28 cellular contexts compared by ENCODE assay signal in genomic region chr4:34183916-34184315, GRCh38.
DNase-seq lines count a peak whose midpoint lies in the region; ATAC-seq, FAIRE-seq and TF ChIP-seq lines count a peak whose summit lies in the region.
"Had no signal": no experiment of that assay in that cellular context is flagged by ENCODE, and none has a peak within 500 bp of the region (broad histone marks: within the 10 kb centered on the region; RNA-seq: fewer than 3 reads in every experiment).

No MANE protein-coding gene starts in this region.

- no peak for ATAC-seq in HG03196 (IDR thresholded peaks at IDR 0.05; ENCODE audit: unreplicated experiment)
- no peak for ATAC-seq in upper lobe of right lung
- ATAC-seq: activated CD8-positive, alpha-beta T cell treated with anti-CD3 and anti-CD28 coated beads, Interleukin-2, amount 10 ng/mL, durations not matched to agents 7 days and 5 days; heart right ventricle; left lobe of liver; right lobe of liver; Right ventricle myocardium inferior; SK-N-SH treated with all-trans-retinoic acid at 6 μM for 48 hours; T-helper 17 cell had no signal

- FAIRE-seq in HTR-8/SVneo (lab: Jason Lieb, UNC) = peak; percentile 16
- peak; percentile 26 for FAIRE-seq in keratinocyte (lab: Jason Lieb, UNC)
- FAIRE-seq: endometrium had no signal

- no peak overlapping the region for H3K9ac ChIP-seq in keratinocyte (ENCODE audit: control insufficient read depth, extremely low read depth, insufficient read depth, low read length)

- H3K4me2 ChIP-seq in keratinocyte (ENCODE audit: control insufficient read depth, extremely low read depth, insufficient read depth, low read depth, low read length) = no peak overlapping the region

- no peaks in the 10 kb centered on the region for H4K20me1 ChIP-seq in keratinocyte (ENCODE audit: control insufficient read depth, extremely low read depth, insufficient read depth, low read length)

- no peak overlapping the region for H3K27ac ChIP-seq in keratinocyte (ENCODE audit: control insufficient read depth, insufficient read depth, low read length)
- H3K27ac ChIP-seq in upper lobe of right lung = no peak overlapping the region
- H3K27ac ChIP-seq: heart right ventricle, right lobe of liver, suprapubic skin had no signal

- TF ChIP-seq CTCF in astrocyte of the cerebellum (IDR thresholded peaks at IDR 0.05; ENCODE audit: low read depth, low read length, missing control alignments) = no peak
- TF ChIP-seq CTCF in keratinocyte (optimal IDR thresholded peaks at IDR 0.05 in 1 of 3, IDR thresholded peaks at IDR 0.05 in 1 of 3, conservative IDR thresholded peaks at IDR 0.05 in 1 of 3; ENCODE audit: extremely low read depth in 1 of 3, insufficient read depth in 2 of 3, low read length in 3 of 3) = no peak
- no peak for TF ChIP-seq CTCF in upper lobe of right lung (IDR thresholded peaks at IDR 0.05)

- dilution Hi-C loops in keratinocyte (cut with MboI; ENCODE audit: extremely low pct_ligation_motif_present, low sequenced_read_pairs) = no loop called here

- H3K27me3 ChIP-seq in keratinocyte (ENCODE audit: control insufficient read depth, extremely low read depth, insufficient read depth, low read length) = no peaks in the 10 kb centered on the region
- H3K27me3 ChIP-seq in upper lobe of right lung = no peaks in the 10 kb centered on the region
- H3K27me3 ChIP-seq: heart right ventricle, right lobe of liver, suprapubic skin had no signal

- peak; percentile 71 for DNase-seq in A172 (ENCODE audit: low spot score)
- peak; percentile 27 for DNase-seq in HTR-8/SVneo (ENCODE audit: insufficient read length, low spot score)
- peak; percentile 8 for DNase-seq in astrocyte of the cerebellum (ENCODE audit: low read depth)
- DNase-seq in keratinocyte (ENCODE audit: low read depth, low spot score) = no peak
- DNase-seq in RPMI8226 = no peak
- DNase-seq in upper lobe of right lung = no peak
- DNase-seq in epidermal melanocyte (ENCODE audit: insufficient read length, low spot score) = no peak
- DNase-seq: 8988T; activated CD8-positive, alpha-beta T cell treated with anti-CD3 and anti-CD28 coated beads, Interleukin-2, amount 10 ng/mL, durations not matched to agents 7 days and 5 days; activated T-cell treated with anti-CD3 and anti-CD28 coated beads for 4 hours; AML-193; CD4-positive, alpha-beta T cell; dermis blood vessel endothelial cell; H7; heart right ventricle; KG1; MM.1S; NCI-H2081 treated with DMSO at 0.1 percent for 48 hours; NCI-H446; right lobe of liver; stimulated activated naive CD4-positive, alpha-beta T cell; T-helper 17 cell had no signal

- H3K4me1 ChIP-seq in keratinocyte (ENCODE audit: control insufficient read depth, extremely low read depth, insufficient read depth, low read length) (peaks cover 27% of the 10 kb centered on the region), upper lobe of right lung (no peaks in the 10 kb centered on the region)
- H3K4me1 ChIP-seq: heart right ventricle, right lobe of liver, suprapubic skin had no signal

- no peaks in the 10 kb centered on the region for H3K79me2 ChIP-seq in keratinocyte (ENCODE audit: control insufficient read depth, insufficient read depth, low read length)

- H2AFZ ChIP-seq in keratinocyte (ENCODE audit: control insufficient read depth, low read length) = peak overlapping the region; percentile 1

- H3K9me1 ChIP-seq in keratinocyte (ENCODE audit: control insufficient read depth, extremely low read depth, insufficient read depth, low read length) = no peaks in the 10 kb centered on the region

- intact Hi-C loops in upper lobe of right lung (cut with DNase I) = no loop called here

- no peaks in the 10 kb centered on the region for H3K9me3 ChIP-seq in keratinocyte (ENCODE audit: control insufficient read depth, low read depth, low read length)
- H3K9me3 ChIP-seq in upper lobe of right lung = no peaks in the 10 kb centered on the region
- H3K9me3 ChIP-seq: heart right ventricle, right lobe of liver, suprapubic skin had no signal

- H3K4me3 ChIP-seq in astrocyte of the cerebellum (ENCODE audit: low read depth, low read length) = no peak overlapping the region
- H3K4me3 ChIP-seq in keratinocyte (ENCODE audit: control insufficient read depth in 2 of 3, extremely low read depth in 1 of 3, insufficient read depth in 2 of 3, low read depth in 1 of 3, low read length in 3 of 3) = no peak overlapping the region
- no peak overlapping the region for H3K4me3 ChIP-seq in upper lobe of right lung
- H3K4me3 ChIP-seq: heart right ventricle, right lobe of liver, suprapubic skin had no signal

- H3K36me3 ChIP-seq in keratinocyte (ENCODE audit: control insufficient read depth in 2 of 2, extremely low read depth in 1 of 2, insufficient read depth in 2 of 2, low read length in 2 of 2) = no peaks in the 10 kb centered on the region
- H3K36me3 ChIP-seq in upper lobe of right lung = no peaks in the 10 kb centered on the region
- H3K36me3 ChIP-seq: heart right ventricle, right lobe of liver, suprapubic skin had no signal

- in situ Hi-C loops in astrocyte of the cerebellum (cut with HindIII; ENCODE audit: low sequenced_read_pairs) = no loop called here

Comparison
In these comparisons a context has a peak if more than half of its experiments do, and no peak if none do; other contexts are left out.
1. DNase-seq: peak in A172 (single experiment), HTR-8/SVneo (single experiment) and astrocyte of the cerebellum (single experiment); none in keratinocyte (single experiment), RPMI8226 (single experiment), upper lobe of right lung (single experiment) and epidermal melanocyte (single experiment).